Comparison of ENCODE assay signal across 1 cellular context in the genomic region with DNA sequence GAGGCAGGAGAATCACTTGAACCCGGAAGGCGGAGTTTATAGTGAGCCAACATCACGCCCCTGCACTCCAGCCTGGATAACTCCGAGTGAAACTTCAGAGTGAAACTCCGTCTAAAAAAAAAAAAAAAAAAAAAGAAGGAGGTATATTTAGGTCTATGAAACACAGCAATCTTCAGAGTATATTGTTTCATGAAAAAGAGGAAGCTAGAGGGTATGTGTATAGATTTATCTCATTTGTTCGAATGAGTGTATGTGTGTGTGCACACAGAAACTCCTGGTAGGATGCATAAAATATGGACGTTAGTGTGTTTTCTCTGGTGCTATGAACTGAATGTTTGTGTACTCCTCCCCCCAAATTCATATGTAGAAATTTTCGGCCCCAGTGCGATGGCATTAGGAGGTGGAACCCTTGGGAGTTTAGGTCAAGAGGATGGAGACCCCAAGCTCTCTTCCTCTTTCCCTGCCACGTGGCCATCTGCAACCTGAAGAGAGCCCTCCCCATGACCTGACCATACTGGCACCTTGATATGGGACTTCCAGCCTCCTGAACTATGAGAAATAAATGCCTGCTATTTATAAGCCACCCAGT.
TF ChIP-seq lines count a peak whose summit lies in the region.

No MANE protein-coding gene starts in this region.

TF ChIP-seq in GM12878, 131 proteins besides CTCF, POLR2A, EP300 and RAD21 (continued from another document):
- TF ChIP-seq ZNF687 (IDR thresholded peaks at IDR 0.05) (peak; percentile 43), CHD1 (IDR thresholded peaks at IDR 0.05; ENCODE audit: low read depth, low read length) (no peak), TARDBP (IDR thresholded peaks at IDR 0.05; ENCODE audit: borderline replicate concordance) (no peak), WRNIP1 (IDR thresholded peaks at IDR 0.05; ENCODE audit: borderline replicate concordance, low read depth, low read length) (no peak), TAF1 (IDR thresholded peaks at IDR 0.05; ENCODE audit: borderline replicate concordance, low read depth, low read length) (no peak), HCFC1 (IDR thresholded peaks at IDR 0.05; ENCODE audit: low read length) (no peak), CREM (IDR thresholded peaks at IDR 0.05; ENCODE audit: low read depth) (peak; percentile 29; the same call in 1 of the 2 replicates), NRF1 (conservative IDR thresholded peaks at IDR 0.05; ENCODE audit: low read depth, low read length) (no peak), IKZF2 (IDR thresholded peaks at IDR 0.05) (0 out of 4 replicates have a peak, but pooled peaks of 1 of the 2 experiments have one; percentile 7), SKIL (IDR thresholded peaks at IDR 0.05; ENCODE audit: low read depth, poor library complexity, severe bottlenecking) (no peak), BRCA1 (IDR thresholded peaks at IDR 0.05; ENCODE audit: low read depth, low read length) (no peak), RAD51 (IDR thresholded peaks at IDR 0.05) (peak; percentile 69; the same call in 1 of the 2 replicates), SPI1 (IDR thresholded peaks at IDR 0.05; ENCODE audit: borderline replicate concordance, insufficient read depth, low read depth, low read length) (peak; percentile 59), ZNF384 (IDR thresholded peaks at IDR 0.05; ENCODE audit: borderline replicate concordance, low read depth, low read length) (0 out of 2 replicates have a peak, but pooled peaks have one; percentile 61), ZSCAN29 (IDR thresholded peaks at IDR 0.05) (no peak), BACH1 (IDR thresholded peaks at IDR 0.05; ENCODE audit: borderline replicate concordance) (no peak), KDM1A (IDR thresholded peaks at IDR 0.05; ENCODE audit: borderline replicate concordance) (no peak), ZNF622 (IDR thresholded peaks at IDR 0.05) (no peak), JUNB (IDR thresholded peaks at IDR 0.05) (no peak), SMAD1 (IDR thresholded peaks at IDR 0.05; ENCODE audit: low read depth, partially characterized antibody) (no peak), EED (IDR thresholded peaks at IDR 0.05; ENCODE audit: low read depth) (0 out of 2 replicates have a peak, but pooled peaks have one; percentile 41), ATF2 (IDR thresholded peaks at IDR 0.05; ENCODE audit: low read length) (no peak), ZBED1 (IDR thresholded peaks at IDR 0.05; ENCODE audit: borderline replicate concordance) (no peak), NFIC (IDR thresholded peaks at IDR 0.05; ENCODE audit: low read depth, low read length) (0 out of 2 replicates have a peak, but pooled peaks have one; percentile 30), RELA (IDR thresholded peaks at IDR 0.05; ENCODE audit: borderline replicate concordance, partially characterized antibody) (no peak), ZBTB33 (IDR thresholded peaks at IDR 0.05) (no peak)
- TF ChIP-seq, protein P1, sequence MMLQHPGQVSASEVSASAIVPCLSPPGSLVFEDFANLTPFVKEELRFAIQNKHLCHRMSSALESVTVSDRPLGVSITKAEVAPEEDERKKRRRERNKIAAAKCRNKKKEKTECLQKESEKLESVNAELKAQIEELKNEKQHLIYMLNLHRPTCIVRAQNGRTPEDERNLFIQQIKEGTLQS (IDR thresholded peaks at IDR 0.05; ENCODE audit: borderline replicate concordance, extremely low read depth, low read depth, low read length) = no peak
- TF ChIP-seq, protein P2, sequence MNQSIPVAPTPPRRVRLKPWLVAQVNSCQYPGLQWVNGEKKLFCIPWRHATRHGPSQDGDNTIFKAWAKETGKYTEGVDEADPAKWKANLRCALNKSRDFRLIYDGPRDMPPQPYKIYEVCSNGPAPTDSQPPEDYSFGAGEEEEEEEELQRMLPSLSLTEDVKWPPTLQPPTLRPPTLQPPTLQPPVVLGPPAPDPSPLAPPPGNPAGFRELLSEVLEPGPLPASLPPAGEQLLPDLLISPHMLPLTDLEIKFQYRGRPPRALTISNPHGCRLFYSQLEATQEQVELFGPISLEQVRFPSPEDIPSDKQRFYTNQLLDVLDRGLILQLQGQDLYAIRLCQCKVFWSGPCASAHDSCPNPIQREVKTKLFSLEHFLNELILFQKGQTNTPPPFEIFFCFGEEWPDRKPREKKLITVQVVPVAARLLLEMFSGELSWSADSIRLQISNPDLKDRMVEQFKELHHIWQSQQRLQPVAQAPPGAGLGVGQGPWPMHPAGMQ (IDR thresholded peaks at IDR 0.05; ENCODE audit: borderline replicate concordance) = no peak
- TF ChIP-seq, protein P3, sequence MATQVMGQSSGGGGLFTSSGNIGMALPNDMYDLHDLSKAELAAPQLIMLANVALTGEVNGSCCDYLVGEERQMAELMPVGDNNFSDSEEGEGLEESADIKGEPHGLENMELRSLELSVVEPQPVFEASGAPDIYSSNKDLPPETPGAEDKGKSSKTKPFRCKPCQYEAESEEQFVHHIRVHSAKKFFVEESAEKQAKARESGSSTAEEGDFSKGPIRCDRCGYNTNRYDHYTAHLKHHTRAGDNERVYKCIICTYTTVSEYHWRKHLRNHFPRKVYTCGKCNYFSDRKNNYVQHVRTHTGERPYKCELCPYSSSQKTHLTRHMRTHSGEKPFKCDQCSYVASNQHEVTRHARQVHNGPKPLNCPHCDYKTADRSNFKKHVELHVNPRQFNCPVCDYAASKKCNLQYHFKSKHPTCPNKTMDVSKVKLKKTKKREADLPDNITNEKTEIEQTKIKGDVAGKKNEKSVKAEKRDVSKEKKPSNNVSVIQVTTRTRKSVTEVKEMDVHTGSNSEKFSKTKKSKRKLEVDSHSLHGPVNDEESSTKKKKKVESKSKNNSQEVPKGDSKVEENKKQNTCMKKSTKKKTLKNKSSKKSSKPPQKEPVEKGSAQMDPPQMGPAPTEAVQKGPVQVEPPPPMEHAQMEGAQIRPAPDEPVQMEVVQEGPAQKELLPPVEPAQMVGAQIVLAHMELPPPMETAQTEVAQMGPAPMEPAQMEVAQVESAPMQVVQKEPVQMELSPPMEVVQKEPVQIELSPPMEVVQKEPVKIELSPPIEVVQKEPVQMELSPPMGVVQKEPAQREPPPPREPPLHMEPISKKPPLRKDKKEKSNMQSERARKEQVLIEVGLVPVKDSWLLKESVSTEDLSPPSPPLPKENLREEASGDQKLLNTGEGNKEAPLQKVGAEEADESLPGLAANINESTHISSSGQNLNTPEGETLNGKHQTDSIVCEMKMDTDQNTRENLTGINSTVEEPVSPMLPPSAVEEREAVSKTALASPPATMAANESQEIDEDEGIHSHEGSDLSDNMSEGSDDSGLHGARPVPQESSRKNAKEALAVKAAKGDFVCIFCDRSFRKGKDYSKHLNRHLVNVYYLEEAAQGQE (IDR thresholded peaks at IDR 0.05; ENCODE audit: low read depth, low read length) = no peak
- TF ChIP-seq, protein P4, sequence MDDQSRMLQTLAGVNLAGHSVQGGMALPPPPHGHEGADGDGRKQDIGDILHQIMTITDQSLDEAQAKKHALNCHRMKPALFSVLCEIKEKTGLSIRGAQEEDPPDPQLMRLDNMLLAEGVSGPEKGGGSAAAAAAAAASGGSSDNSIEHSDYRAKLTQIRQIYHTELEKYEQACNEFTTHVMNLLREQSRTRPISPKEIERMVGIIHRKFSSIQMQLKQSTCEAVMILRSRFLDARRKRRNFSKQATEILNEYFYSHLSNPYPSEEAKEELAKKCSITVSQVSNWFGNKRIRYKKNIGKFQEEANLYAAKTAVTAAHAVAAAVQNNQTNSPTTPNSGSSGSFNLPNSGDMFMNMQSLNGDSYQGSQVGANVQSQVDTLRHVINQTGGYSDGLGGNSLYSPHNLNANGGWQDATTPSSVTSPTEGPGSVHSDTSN (IDR thresholded peaks at IDR 0.05; ENCODE audit: insufficient replicate concordance, low read depth, low read length) = no peak
- TF ChIP-seq, protein P5, sequence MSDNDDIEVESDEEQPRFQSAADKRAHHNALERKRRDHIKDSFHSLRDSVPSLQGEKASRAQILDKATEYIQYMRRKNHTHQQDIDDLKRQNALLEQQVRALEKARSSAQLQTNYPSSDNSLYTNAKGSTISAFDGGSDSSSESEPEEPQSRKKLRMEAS (IDR thresholded peaks at IDR 0.05; ENCODE audit: low read depth, low read length) = 0 out of 2 replicates have a peak, but pooled peaks have one; percentile 46
- TF ChIP-seq, protein P6, sequence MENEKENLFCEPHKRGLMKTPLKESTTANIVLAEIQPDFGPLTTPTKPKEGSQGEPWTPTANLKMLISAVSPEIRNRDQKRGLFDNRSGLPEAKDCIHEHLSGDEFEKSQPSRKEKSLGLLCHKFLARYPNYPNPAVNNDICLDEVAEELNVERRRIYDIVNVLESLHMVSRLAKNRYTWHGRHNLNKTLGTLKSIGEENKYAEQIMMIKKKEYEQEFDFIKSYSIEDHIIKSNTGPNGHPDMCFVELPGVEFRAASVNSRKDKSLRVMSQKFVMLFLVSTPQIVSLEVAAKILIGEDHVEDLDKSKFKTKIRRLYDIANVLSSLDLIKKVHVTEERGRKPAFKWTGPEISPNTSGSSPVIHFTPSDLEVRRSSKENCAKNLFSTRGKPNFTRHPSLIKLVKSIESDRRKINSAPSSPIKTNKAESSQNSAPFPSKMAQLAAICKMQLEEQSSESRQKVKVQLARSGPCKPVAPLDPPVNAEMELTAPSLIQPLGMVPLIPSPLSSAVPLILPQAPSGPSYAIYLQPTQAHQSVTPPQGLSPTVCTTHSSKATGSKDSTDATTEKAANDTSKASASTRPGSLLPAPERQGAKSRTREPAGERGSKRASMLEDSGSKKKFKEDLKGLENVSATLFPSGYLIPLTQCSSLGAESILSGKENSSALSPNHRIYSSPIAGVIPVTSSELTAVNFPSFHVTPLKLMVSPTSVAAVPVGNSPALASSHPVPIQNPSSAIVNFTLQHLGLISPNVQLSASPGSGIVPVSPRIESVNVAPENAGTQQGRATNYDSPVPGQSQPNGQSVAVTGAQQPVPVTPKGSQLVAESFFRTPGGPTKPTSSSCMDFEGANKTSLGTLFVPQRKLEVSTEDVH (IDR thresholded peaks at IDR 0.05; ENCODE audit: low read depth, partially characterized antibody) = no peak
